Comparison of ENCODE assay signal across 18 cellular contexts in genomic region chr9:101677864-101678263, GRCh38.
"Had no signal": no experiment of that assay in that cellular context is flagged by ENCODE, and none has a peak within 500 bp of the region (broad histone marks: within the 10 kb centered on the region; RNA-seq: fewer than 3 reads in every experiment).

No MANE protein-coding gene starts in this region.

- H3K27ac ChIP-seq: ovary, psoas muscle, sigmoid colon, thyroid gland had no signal

- H3K27me3 ChIP-seq: ovary, sigmoid colon, thyroid gland had no signal

- ATAC-seq: effector memory CD8-positive, alpha-beta T cell; left ventricle myocardium superior; mucosa of descending colon; natural killer cell treated with Interleukin-12 subunit alpha and Interleukin-12 subunit beta and Interleukin-15 and Interleukin-18, amount 100 ng/mL, for 72 hours; psoas muscle; right cardiac atrium; stimulated activated memory B cell treated with anti-CD40 and anti-IgM and Interleukin-4, amounts not matched to agents 10 μg/mL and 1 μg/mL and 100 μg/mL, for 72 hours had no signal

- DNase-seq: cortex of kidney; effector memory CD8-positive, alpha-beta T cell; hypothalamus; immature natural killer cell; left ventricle myocardium superior; mucosa of descending colon; naive B cell; occipital lobe; ovary; posterior cingulate gyrus; psoas muscle; right cardiac atrium; sigmoid colon; stimulated activated CD4-positive, alpha-beta T cell treated with anti-CD3 and anti-CD28 coated beads, Interleukin-4, amount 100 ng/mL, for 4 hours; thyroid gland had no signal

- H3K4me3 ChIP-seq: lung, mucosa of descending colon, ovary, psoas muscle, sigmoid colon, thyroid gland had no signal

- H3K4me1 ChIP-seq: psoas muscle, thyroid gland had no signal

- H3K36me3 ChIP-seq: ovary, sigmoid colon, thyroid gland had no signal
